In the genomic region with DNA sequence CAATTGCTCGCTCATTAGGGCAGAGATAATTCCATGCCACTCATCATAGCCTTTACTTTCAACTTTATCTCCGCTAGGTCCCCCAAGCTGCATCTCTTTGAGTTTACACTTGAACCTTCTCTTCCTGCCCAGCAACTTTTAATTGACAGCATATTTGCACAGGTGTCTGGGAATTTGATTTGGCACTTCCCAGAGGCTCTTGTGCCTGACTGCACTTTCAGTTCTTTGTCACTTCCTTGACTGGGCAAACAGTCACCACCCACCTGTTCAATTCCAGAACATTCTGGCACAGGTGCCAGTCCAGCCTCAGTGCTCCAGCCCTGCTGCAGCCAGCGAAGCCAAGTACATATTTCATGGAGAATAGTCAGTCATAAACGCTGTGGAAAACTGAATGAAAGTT, we compare ENCODE assay signal across 22 cellular contexts.
DNase-seq lines count a peak whose midpoint lies in the region; ATAC-seq and TF ChIP-seq lines count a peak whose summit lies in the region.
"Had no signal": no experiment of that assay in that cellular context is flagged by ENCODE, and none has a peak within 500 bp of the region (broad histone marks: within the 10 kb centered on the region; RNA-seq: fewer than 3 reads in every experiment).

No MANE protein-coding gene starts in this region.

- CTCF ChIA-PET in PC-3 (lab: Charles Lee), result no interaction called here
- CTCF ChIA-PET in activated CD4-positive, alpha-beta memory T cell treated with anti-CD3 and anti-CD28 coated beads for 36 hours (lab: Charles Lee), result no interaction called here
- CTCF ChIA-PET in activated CD8-positive, alpha-beta T cell treated with anti-CD3 and anti-CD28 coated beads, Interleukin-2, amount 10 ng/mL, durations not matched to agents 7 days and 5 days (lab: Charles Lee), result no interaction called here

- POLR2A ChIA-PET in PC-3 (lab: Charles Lee; ENCODE audit: unreplicated experiment), result no interaction called here
- POLR2A ChIA-PET in activated CD4-positive, alpha-beta memory T cell treated with anti-CD3 and anti-CD28 coated beads for 36 hours (lab: Charles Lee), result no interaction called here
- POLR2A ChIA-PET in activated CD8-positive, alpha-beta T cell treated with anti-CD3 and anti-CD28 coated beads, Interleukin-2, amount 10 ng/mL, durations not matched to agents 7 days and 5 days (lab: Charles Lee), result no interaction called here

- DNase-seq in HT-29 (ENCODE audit: low spot score) (peak; percentile 74), PC-3 (peak; percentile 6), lung (ENCODE audit: low spot score) (peak; percentile 69), transverse colon (peak; percentile 70)
- DNase-seq in activated CD4-positive, alpha-beta memory T cell treated with anti-CD3 and anti-CD28 coated beads for 36 hours, result no peak
- DNase-seq in activated CD8-positive, alpha-beta T cell treated with anti-CD3 and anti-CD28 coated beads, Interleukin-2, amount 10 ng/mL, durations not matched to agents 7 days and 5 days, result no peak
- DNase-seq: activated CD4-positive, alpha-beta T cell treated with anti-CD3 and anti-CD28 coated beads for 48 hours; activated naive CD4-positive, alpha-beta T cell treated with anti-CD3 and anti-CD28 coated beads for 36 hours; activated T-cell treated with anti-CD3 and anti-CD28 coated beads, Interleukin-2, amount 50 U/mL, for 72 hours; CD4-positive, CD25-positive, alpha-beta regulatory T cell; DMS 273 treated with DMSO at 0.1 percent for 48 hours; effector memory CD4-positive, alpha-beta T cell; foreskin fibroblast; Kasumi-1; natural killer cell; right cardiac atrium; stimulated activated CD4-positive, alpha-beta T cell treated with anti-CD3 and anti-CD28 coated beads, Interleukin-12 subunit alpha, Interleukin-12 subunit beta, amount 100 ng/mL, for 4 hours; stimulated activated CD4-positive, alpha-beta T cell treated with anti-CD3 and anti-CD28 coated beads, Interleukin-4, amount 100 ng/mL, for 24 hours; stimulated activated naive B cell treated with anti-CD40 and anti-IgM and Interleukin-4, amounts not matched to agents 10 μg/mL and 1 μg/mL and 100 μg/mL, for 72 hours had no signal

- intact Hi-C loops in PC-3 (cut with micrococcal nuclease), result no loop called here
- intact Hi-C loops in transverse colon (cut with DNase I; ENCODE audit: low total_unique reads), result no loop called here
- intact Hi-C loops in activated CD4-positive, alpha-beta memory T cell treated with anti-CD3 and anti-CD28 coated beads for 36 hours (cut with micrococcal nuclease), result no loop called here

- 64 to 70% methylated on average over 4 of the region's 4 CpGs for WGBS in lung, 2 donors
- 48 to 70% methylated on average over 2 to 4 of the region's 4 CpGs for WGBS in transverse colon (ENCODE audit: low coverage in 1 of 2), 2 donors

- no peaks in the 10 kb centered on the region for H3K79me2 ChIP-seq in PC-3 (ENCODE audit: low read length)

- no peaks in the 10 kb centered on the region for H3F3A ChIP-seq in PC-3 (ENCODE audit: low read length, unreplicated experiment)

- H3K27me3 ChIP-seq in PC-3 (ENCODE audit: low read length) (no peaks in the 10 kb centered on the region), lung (ENCODE audit: control insufficient read depth, insufficient read depth) (no peaks in the 10 kb centered on the region), transverse colon (no peaks in the 10 kb centered on the region)
- H3K27me3 ChIP-seq: breast epithelium had no signal

- H3K4me3 Mint-ChIP-seq in activated CD4-positive, alpha-beta memory T cell treated with anti-CD3 and anti-CD28 coated beads for 36 hours, result no peak overlapping the region
- no peak overlapping the region for H3K4me3 Mint-ChIP-seq in activated CD8-positive, alpha-beta T cell treated with anti-CD3 and anti-CD28 coated beads, Interleukin-2, amount 10 ng/mL, durations not matched to agents 7 days and 5 days
- H3K4me3 Mint-ChIP-seq: activated naive CD4-positive, alpha-beta T cell treated with anti-CD3 and anti-CD28 coated beads for 36 hours; activated T-cell treated with anti-CD3 and anti-CD28 coated beads, Interleukin-2, amount 50 U/mL, for 72 hours; CD4-positive, CD25-positive, alpha-beta regulatory T cell; mesothelial cell of epicardium; natural killer cell; stimulated activated naive B cell treated with anti-CD40 and anti-IgM and Interleukin-4, amounts not matched to agents 10 μg/mL and 1 μg/mL and 100 μg/mL, for 72 hours had no signal

- no peak overlapping the region for H3K27ac ChIP-seq in PC-3 (ENCODE audit: low read length)
- H3K27ac ChIP-seq in lung (ENCODE audit: low read depth in 1 of 2, low read length in 1 of 2), result no peak overlapping the region
- peak overlapping the region in 3 of 4 donors; percentile 20 to 48 (median 25) for H3K27ac ChIP-seq in transverse colon
- H3K27ac ChIP-seq: breast epithelium had no signal

- BruUV-seq in PC-3 (replicated peaks; lab: Mats Ljungman, UMichigan), result no TSS peak

- no peaks in the 10 kb centered on the region for H3K4me1 Mint-ChIP-seq in activated CD4-positive, alpha-beta memory T cell treated with anti-CD3 and anti-CD28 coated beads for 36 hours (ENCODE audit: low read depth)
- H3K4me1 Mint-ChIP-seq in activated CD8-positive, alpha-beta T cell treated with anti-CD3 and anti-CD28 coated beads, Interleukin-2, amount 10 ng/mL, durations not matched to agents 7 days and 5 days (ENCODE audit: low read depth), result no peaks in the 10 kb centered on the region
- H3K4me1 Mint-ChIP-seq: CD4-positive, CD25-positive, alpha-beta regulatory T cell; natural killer cell; stimulated activated naive B cell treated with anti-CD40 and anti-IgM and Interleukin-4, amounts not matched to agents 10 μg/mL and 1 μg/mL and 100 μg/mL, for 72 hours had no signal

- in situ Hi-C loops in transverse colon (cut with MboI; ENCODE audit: low pct_ligation_motif_present in 1 of 4, low pct_unique_long_range_greater_than_20kb in 1 of 4, low sequenced_read_pairs in 3 of 4), result no loop called here

- no peak overlapping the region for H3K4me2 ChIP-seq in PC-3 (ENCODE audit: low read length)

- peaks cover 13% of the 10 kb centered on the region; the same call in 1 of the 2 replicates for H3K4me1 ChIP-seq in PC-3 (ENCODE audit: insufficient read depth, low read length)
- no peaks in the 10 kb centered on the region for H3K4me1 ChIP-seq in lung (ENCODE audit: control insufficient read depth in 2 of 2, insufficient read depth in 2 of 2, low read length in 2 of 2)
- H3K4me1 ChIP-seq in transverse colon, result peaks cover 0 to 7% (median 0%) of the 10 kb centered on the region in 4 donors
- H3K4me1 ChIP-seq: breast epithelium had no signal

- no peak for TF ChIP-seq EP300 in transverse colon (IDR thresholded peaks at IDR 0.05; ENCODE audit: low read depth)

- H3K4me3 ChIP-seq in PC-3 (ENCODE audit: low read length) (no peak overlapping the region), lung (no peak overlapping the region), transverse colon (no peak overlapping the region)
- H3K4me3 ChIP-seq: breast epithelium had no signal

- no peaks in the 10 kb centered on the region for H3K27me3 Mint-ChIP-seq in activated CD4-positive, alpha-beta memory T cell treated with anti-CD3 and anti-CD28 coated beads for 36 hours
- no peaks in the 10 kb centered on the region for H3K27me3 Mint-ChIP-seq in activated CD8-positive, alpha-beta T cell treated with anti-CD3 and anti-CD28 coated beads, Interleukin-2, amount 10 ng/mL, durations not matched to agents 7 days and 5 days (ENCODE audit: low read depth)
- H3K27me3 Mint-ChIP-seq: CD4-positive, CD25-positive, alpha-beta regulatory T cell; stimulated activated naive B cell treated with anti-CD40 and anti-IgM and Interleukin-4, amounts not matched to agents 10 μg/mL and 1 μg/mL and 100 μg/mL, for 72 hours had no signal

- no peaks in the 10 kb centered on the region for H3K36me3 ChIP-seq in PC-3 (ENCODE audit: low read depth, low read length)
- no peaks in the 10 kb centered on the region for H3K36me3 ChIP-seq in lung (ENCODE audit: control insufficient read depth in 2 of 2, insufficient read depth in 2 of 2, low read length in 2 of 2)
- no peaks in the 10 kb centered on the region for H3K36me3 ChIP-seq in transverse colon
- H3K36me3 ChIP-seq: breast epithelium had no signal

- TF ChIP-seq POLR2A in transverse colon (IDR thresholded peaks at IDR 0.05), result no peak

- H3K9me3 ChIP-seq in PC-3 (ENCODE audit: low read length) (no peaks in the 10 kb centered on the region), lung (ENCODE audit: control insufficient read depth in 2 of 2, insufficient read depth in 1 of 2, low read length in 1 of 2) (peaks cover 0 to 2% of the 10 kb centered on the region in 2 donors), transverse colon (no peaks in the 10 kb centered on the region)
- H3K9me3 ChIP-seq: breast epithelium had no signal

- no peak overlapping the region for H2AFZ ChIP-seq in PC-3 (ENCODE audit: low read length)

- H3K9me3 Mint-ChIP-seq in activated CD4-positive, alpha-beta memory T cell treated with anti-CD3 and anti-CD28 coated beads for 36 hours, result no peaks in the 10 kb centered on the region
- H3K9me3 Mint-ChIP-seq in activated CD8-positive, alpha-beta T cell treated with anti-CD3 and anti-CD28 coated beads, Interleukin-2, amount 10 ng/mL, durations not matched to agents 7 days and 5 days (ENCODE audit: insufficient read depth), result no peaks in the 10 kb centered on the region
- H3K9me3 Mint-ChIP-seq: mesothelial cell of epicardium; stimulated activated naive B cell treated with anti-CD40 and anti-IgM and Interleukin-4, amounts not matched to agents 10 μg/mL and 1 μg/mL and 100 μg/mL, for 72 hours had no signal

- H3K9me2 ChIP-seq in PC-3 (replicated peaks; ENCODE audit: low read length), result no peaks in the 10 kb centered on the region

- ATAC-seq in PC-3 (no peak), lung (ENCODE audit: insufficient read depth, low FRiP score) (peak; percentile 87), HG02970 (IDR thresholded peaks at IDR 0.05; ENCODE audit: low FRiP score, unreplicated experiment) (no peak)
- no peak for ATAC-seq in activated CD8-positive, alpha-beta T cell treated with anti-CD3 and anti-CD28 coated beads, Interleukin-2, amount 10 ng/mL, durations not matched to agents 7 days and 5 days
- ATAC-seq: activated T-cell treated with anti-CD3 and anti-CD28 coated beads, Interleukin-2, amount 50 U/mL, for 72 hours; natural killer cell; right cardiac atrium; stimulated activated naive B cell treated with anti-CD40 and anti-IgM and Interleukin-4, amounts not matched to agents 10 μg/mL and 1 μg/mL and 100 μg/mL, for 72 hours had no signal

- H3K27ac Mint-ChIP-seq in activated CD4-positive, alpha-beta memory T cell treated with anti-CD3 and anti-CD28 coated beads for 36 hours, result no peak overlapping the region
- H3K27ac Mint-ChIP-seq in activated CD8-positive, alpha-beta T cell treated with anti-CD3 and anti-CD28 coated beads, Interleukin-2, amount 10 ng/mL, durations not matched to agents 7 days and 5 days, result no peak overlapping the region
- H3K27ac Mint-ChIP-seq: activated naive CD4-positive, alpha-beta T cell treated with anti-CD3 and anti-CD28 coated beads for 36 hours; activated T-cell treated with anti-CD3 and anti-CD28 coated beads, Interleukin-2, amount 50 U/mL, for 72 hours; CD4-positive, CD25-positive, alpha-beta regulatory T cell; mesothelial cell of epicardium; natural killer cell; stimulated activated naive B cell treated with anti-CD40 and anti-IgM and Interleukin-4, amounts not matched to agents 10 μg/mL and 1 μg/mL and 100 μg/mL, for 72 hours had no signal

- TF ChIP-seq CTCF in PC-3 (conservative IDR thresholded peaks at IDR 0.05; ENCODE audit: low read depth, low read length) (no peak), lung (IDR thresholded peaks at IDR 0.05; ENCODE audit: control extremely low read depth, extremely low read depth) (no peak), transverse colon (IDR thresholded peaks at IDR 0.05) (no peak)

- H4K20me1 ChIP-seq in PC-3 (ENCODE audit: low read length), result no peaks in the 10 kb centered on the region

- no peaks in the 10 kb centered on the region for H3K36me3 Mint-ChIP-seq in activated CD4-positive, alpha-beta memory T cell treated with anti-CD3 and anti-CD28 coated beads for 36 hours
- H3K36me3 Mint-ChIP-seq in activated CD8-positive, alpha-beta T cell treated with anti-CD3 and anti-CD28 coated beads, Interleukin-2, amount 10 ng/mL, durations not matched to agents 7 days and 5 days (ENCODE audit: low read depth), result no peaks in the 10 kb centered on the region
- H3K36me3 Mint-ChIP-seq: CD4-positive, CD25-positive, alpha-beta regulatory T cell; mesothelial cell of epicardium; natural killer cell; stimulated activated naive B cell treated with anti-CD40 and anti-IgM and Interleukin-4, amounts not matched to agents 10 μg/mL and 1 μg/mL and 100 μg/mL, for 72 hours had no signal

- no peak overlapping the region for H3K9ac ChIP-seq in PC-3 (ENCODE audit: low read length)

Comparison
In these comparisons a context has a peak if more than half of its experiments do, and no peak if none do; other contexts are left out.
1. DNase-seq: peak in HT-29 (single experiment), PC-3 (single experiment), lung (single experiment) and transverse colon (single experiment); none in activated CD4-positive, alpha-beta memory T cell treated with anti-CD3 and anti-CD28 coated beads for 36 hours (single experiment) and activated CD8-positive, alpha-beta T cell treated with anti-CD3 and anti-CD28 coated beads, Interleukin-2, amount 10 ng/mL, durations not matched to agents 7 days and 5 days (single experiment).
2. H3K27ac ChIP-seq: peak in transverse colon (3 of 4); none in PC-3 (single experiment) and lung (0 of 2).